ENCODE assay signal across 1 cellular context in genomic region chr7:116445447-116445846, GRCh38.
TF ChIP-seq lines count a peak whose summit lies in the region.

No MANE protein-coding gene starts in this region.

TF ChIP-seq in A549, 52 proteins besides CTCF, POLR2A, EP300 and RAD21 (continued from another document):
- no peak for TF ChIP-seq PBX3 (IDR thresholded peaks at IDR 0.05)
- TF ChIP-seq KDM5A (IDR thresholded peaks at IDR 0.05): no peak
- no peak for TF ChIP-seq NR3C1 (IDR thresholded peaks at IDR 0.05)
- TF ChIP-seq GATA3 (IDR thresholded peaks at IDR 0.05; ENCODE audit: borderline replicate concordance): no peak
- TF ChIP-seq ZFP36 (IDR thresholded peaks at IDR 0.05; ENCODE audit: borderline replicate concordance, partially characterized antibody): no peak
- TF ChIP-seq, protein P1, sequence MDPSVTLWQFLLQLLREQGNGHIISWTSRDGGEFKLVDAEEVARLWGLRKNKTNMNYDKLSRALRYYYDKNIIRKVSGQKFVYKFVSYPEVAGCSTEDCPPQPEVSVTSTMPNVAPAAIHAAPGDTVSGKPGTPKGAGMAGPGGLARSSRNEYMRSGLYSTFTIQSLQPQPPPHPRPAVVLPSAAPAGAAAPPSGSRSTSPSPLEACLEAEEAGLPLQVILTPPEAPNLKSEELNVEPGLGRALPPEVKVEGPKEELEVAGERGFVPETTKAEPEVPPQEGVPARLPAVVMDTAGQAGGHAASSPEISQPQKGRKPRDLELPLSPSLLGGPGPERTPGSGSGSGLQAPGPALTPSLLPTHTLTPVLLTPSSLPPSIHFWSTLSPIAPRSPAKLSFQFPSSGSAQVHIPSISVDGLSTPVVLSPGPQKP (IDR thresholded peaks at IDR 0.05; ENCODE audit: low read depth, low read length): no peak
- TF ChIP-seq HOXB13 (CRISPR knock-in tag; IDR thresholded peaks at IDR 0.05; ENCODE audit: low read depth): no peak
- TF ChIP-seq MAX (IDR thresholded peaks at IDR 0.05): no peak
- no peak for TF ChIP-seq KDM1A (IDR thresholded peaks at IDR 0.05; ENCODE audit: low read depth)
- no peak for TF ChIP-seq TFCP2L1 (CRISPR knock-in tag; IDR thresholded peaks at IDR 0.05)
- no peak for TF ChIP-seq HOXB5 (CRISPR knock-in tag; IDR thresholded peaks at IDR 0.05)
- TF ChIP-seq FOSB (CRISPR knock-in tag; IDR thresholded peaks at IDR 0.05): no peak
- no peak for TF ChIP-seq EHMT2 (IDR thresholded peaks at IDR 0.05; ENCODE audit: low read depth)
- TF ChIP-seq CHD4 (IDR thresholded peaks at IDR 0.05; ENCODE audit: borderline replicate concordance): no peak
- no peak for TF ChIP-seq E2F6 (IDR thresholded peaks at IDR 0.05; ENCODE audit: borderline replicate concordance, low read depth)
- TF ChIP-seq HMGXB4 (CRISPR knock-in tag; IDR thresholded peaks at IDR 0.05; ENCODE audit: borderline replicate concordance): no peak
- no peak for TF ChIP-seq FOSL2 (IDR thresholded peaks at IDR 0.05)
- no peak for TF ChIP-seq FOSL2 (CRISPR knock-in tag; IDR thresholded peaks at IDR 0.05)
- no peak for TF ChIP-seq RNF2 (IDR thresholded peaks at IDR 0.05; ENCODE audit: borderline replicate concordance, low read depth)
